ENCODE assay signal across 16 cellular contexts in genomic region chr11:59545179-59546020, GRCh38. TPM values are rescaled to one million over a fixed set of nuclear protein-coding genes. Genes with fewer than 3 reads are reported as not detected.
DNase-seq lines count a peak whose midpoint lies in the region; TF ChIP-seq lines count a peak whose summit lies in the region.
"Had no signal": no experiment of that assay in that cellular context is flagged by ENCODE, and none has a peak within 500 bp of the region (broad histone marks: within the 10 kb centered on the region; RNA-seq: fewer than 3 reads in every experiment).

No MANE protein-coding gene starts in this region.

- no peak overlapping the region for H3K27ac Mint-ChIP-seq in chondrocyte (ENCODE audit: unreplicated experiment)
- H3K27ac Mint-ChIP-seq: natural killer cell treated with Interleukin-12 subunit alpha and Interleukin-12 subunit beta and Interleukin-15 and Interleukin-18, amount 100 ng/mL, for 72 hours; type B pancreatic cell had no signal

- no peaks in the 10 kb centered on the region for H3K9me3 Mint-ChIP-seq in chondrocyte (ENCODE audit: low read depth)
- H3K9me3 Mint-ChIP-seq: natural killer cell treated with Interleukin-12 subunit alpha and Interleukin-12 subunit beta and Interleukin-15 and Interleukin-18, amount 100 ng/mL, for 72 hours; type B pancreatic cell had no signal

- H3K4me1 ChIP-seq in A673 (ENCODE audit: insufficient read depth, low read length, poor library complexity, severe bottlenecking) = peaks cover 15% of the 10 kb centered on the region

- H3K36me3 ChIP-seq in A673 (ENCODE audit: insufficient read depth, low read length, poor library complexity, severe bottlenecking) = no peaks in the 10 kb centered on the region

- POLR2A ChIA-PET in A673 (lab: Charles Lee; ENCODE audit: low non-redundant PET) = no interaction called here

- no peaks in the 10 kb centered on the region for H3K27me3 Mint-ChIP-seq in chondrocyte (ENCODE audit: low read depth)

- H3K27ac ChIP-seq in A673 (ENCODE audit: low read depth, low read length, poor library complexity, severe bottlenecking) = no peak overlapping the region
- H3K27ac ChIP-seq in coronary artery = no peak overlapping the region

- no peaks in the 10 kb centered on the region for H3K9me3 ChIP-seq in A673 (ENCODE audit: low read depth, low read length, poor library complexity, severe bottlenecking)

- CTCF ChIA-PET in A673 (lab: Charles Lee) = no interaction called here

- H3K4me3 ChIP-seq in A673 (ENCODE audit: low read depth, low read length, poor library complexity, severe bottlenecking) = no peak overlapping the region
- no peak overlapping the region for H3K4me3 ChIP-seq in coronary artery

- H3K4me1 Mint-ChIP-seq in chondrocyte (ENCODE audit: low read depth) = peaks cover 10% of the 10 kb centered on the region

- TSS peak; percentile 79 for BruUV-seq in A673 (replicated peaks; lab: Mats Ljungman, UMichigan)

- H3K27me3 ChIP-seq in A673 (replicated peaks; ENCODE audit: insufficient read depth, low read depth, low read length, poor library complexity) = no peaks in the 10 kb centered on the region

- DNase-seq in A673 (ENCODE audit: low spot score) (peak; percentile 46), HS-5 (ENCODE audit: low read depth) (peak; percentile 51), T1000 (lab: John Stamatoyannopoulos, UW) (peak; percentile 70), fibroblast of the conjunctiva (ENCODE audit: low read depth) (peak; percentile 79), kidney tubule cell (ENCODE audit: low spot score) (no peak), coronary artery (ENCODE audit: low spot score) (no peak), chondrocyte (ENCODE audit: low spot score) (no peak), SIG-M5 (lab: John Stamatoyannopoulos, UW) (no peak)
- DNase-seq: activated CD4-positive, alpha-beta T cell treated with anti-CD3 and anti-CD28 coated beads, Interleukin-2, amount 50 U/mL, for 1 hour; activated gamma-delta T cell treated with Interleukin-2 at 50 U/mL for 16 hours; left colon; NCI-H1417; NCI-H748 treated with DMSO at 0.1 percent for 48 hours had no signal

- intact Hi-C loops in A673 (cut with micrococcal nuclease; ENCODE audit: unreplicated experiment) = no loop called here

- no peaks in the 10 kb centered on the region for H3K36me3 Mint-ChIP-seq in chondrocyte (ENCODE audit: low read depth)
- H3K36me3 Mint-ChIP-seq: natural killer cell treated with Interleukin-12 subunit alpha and Interleukin-12 subunit beta and Interleukin-15 and Interleukin-18, amount 100 ng/mL, for 72 hours; type B pancreatic cell had no signal

- TF ChIP-seq CTCF in A673 (conservative IDR thresholded peaks at IDR 0.05; ENCODE audit: low read depth, low read length) (no peak), coronary artery (IDR thresholded peaks at IDR 0.05) (no peak), chondrocyte (IDR thresholded peaks at IDR 0.05) (no peak)

- no peak overlapping the region for H3K4me3 Mint-ChIP-seq in chondrocyte (ENCODE audit: unreplicated experiment)
- H3K4me3 Mint-ChIP-seq: natural killer cell treated with Interleukin-12 subunit alpha and Interleukin-12 subunit beta and Interleukin-15 and Interleukin-18, amount 100 ng/mL, for 72 hours; type B pancreatic cell had no signal

RNA-seq across cellular contexts. Expression of gene OR4D9, which starts 34.1 kb away (rescaled TPM):
- total RNA-seq in A673 (2021) (not detected in 2 replicates), chondrocyte (not detected in 3 replicates)
- total RNA-seq: cerebellum; left colon; natural killer cell treated with Interleukin-12 subunit alpha and Interleukin-12 subunit beta and Interleukin-15 and Interleukin-18, amount 100 ng/mL, for 72 hours had no signal

RNA-seq across cellular contexts. Expression of gene OR4D11, which starts 42.0 kb away (rescaled TPM):
- total RNA-seq in A673 (2021) (not detected in 2 replicates), chondrocyte (not detected in 3 replicates)
- total RNA-seq: cerebellum; left colon; natural killer cell treated with Interleukin-12 subunit alpha and Interleukin-12 subunit beta and Interleukin-15 and Interleukin-18, amount 100 ng/mL, for 72 hours had no signal

Comparison
In these comparisons a context has a peak if more than half of its experiments do, and no peak if none do; other contexts are left out.
1. DNase-seq: peak in A673 (single experiment), HS-5 (single experiment), T1000 (single experiment) and fibroblast of the conjunctiva (single experiment); none in kidney tubule cell (single experiment), coronary artery (single experiment), chondrocyte (single experiment) and SIG-M5 (single experiment).